In the genomic region with DNA sequence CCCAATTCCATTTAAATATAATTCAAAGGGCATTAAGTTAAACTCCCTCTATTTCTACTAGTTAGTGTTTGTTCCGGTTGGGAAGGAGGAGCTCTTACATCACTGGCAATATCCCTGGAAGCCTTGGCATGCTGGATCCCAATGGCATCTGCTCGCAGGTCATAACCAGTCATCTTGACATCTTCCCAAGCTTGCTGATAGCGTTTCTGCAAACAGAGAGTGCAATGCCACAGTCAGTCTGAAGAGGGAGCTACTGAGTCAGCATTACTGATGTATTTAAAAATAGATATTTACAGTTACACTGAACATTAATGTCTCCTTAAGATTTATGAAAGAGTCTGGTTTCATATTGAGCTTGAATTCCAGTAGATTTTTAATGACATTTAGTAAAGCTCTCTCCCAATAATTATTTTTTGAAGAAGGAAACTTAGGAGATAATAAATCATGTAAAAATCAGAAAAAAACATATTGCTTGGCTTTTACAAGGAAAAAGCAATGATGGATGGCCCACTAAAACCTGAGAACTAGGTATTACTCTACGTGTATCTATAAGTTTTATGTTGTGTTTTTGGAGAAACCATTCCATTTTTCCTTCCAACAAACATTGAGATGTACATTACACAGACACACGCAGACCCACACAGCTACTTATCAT, we compare ENCODE assay signal across 8 cellular contexts.
A peak's percentile ranks its signal among the peaks of the same experiment; 100 is the strongest.
DNase-seq lines count a peak whose midpoint lies in the region; ATAC-seq and TF ChIP-seq lines count a peak whose summit lies in the region.
"Not testable (repeated sequence)": the region's sequence is repeated elsewhere in the genome, so short reads cannot be mapped to it uniquely, and the experiment has no call there.

No MANE protein-coding gene starts in this region.

- not testable (repeated sequence) for H2AFZ ChIP-seq in PC-9

- H3K27ac ChIP-seq in C4-2B, PC-9, heart right ventricle: not testable (repeated sequence)

- H4K20me1 ChIP-seq in PC-9 (ENCODE audit: insufficient read depth): not testable (repeated sequence)

- not testable (repeated sequence) for H3K36me3 Mint-ChIP-seq in brain, natural killer cell

- intact Hi-C loops in PC-9 (cut with micrococcal nuclease; ENCODE audit: unreplicated experiment); heart right ventricle (cut with DNase I); natural killer cell (cut with micrococcal nuclease): not testable (repeated sequence)

- not testable (repeated sequence) for H3K4me3 Mint-ChIP-seq in brain, natural killer cell

- not testable (repeated sequence) for H3K27me3 ChIP-seq in PC-9 (ENCODE audit: insufficient read depth, low read depth); heart right ventricle

- H3K4me2 ChIP-seq in PC-9: not testable (repeated sequence)

- not testable (repeated sequence) for H3K27ac Mint-ChIP-seq in brain, natural killer cell

- H3K79me2 ChIP-seq in PC-9 (ENCODE audit: low read depth): not testable (repeated sequence)

- H3K4me1 ChIP-seq in PC-9 (replicated peaks; ENCODE audit: insufficient read depth); heart right ventricle: not testable (repeated sequence)

- H3K9me2 ChIP-seq in PC-9 (ENCODE audit: insufficient read depth): not testable (repeated sequence)

- H3K9me3 Mint-ChIP-seq in brain, natural killer cell: not testable (repeated sequence)

- H3K4me3 ChIP-seq in PC-9, heart right ventricle: not testable (repeated sequence)

- CTCF ChIA-PET in PC-9 (lab: Charles Lee): not testable (repeated sequence)

- not testable (repeated sequence) for DNase-seq in PC-9; heart right ventricle; natural killer cell; stimulated activated naive CD8-positive, alpha-beta T cell treated with anti-CD3 and anti-CD28 coated beads, Interleukin-15, Interleukin-2, amounts not matched to agents 100 U/mL and 50 U/mL, for 24 hours

- H3K36me3 ChIP-seq in PC-9 (ENCODE audit: low read depth); heart right ventricle: not testable (repeated sequence)

- peak; percentile 82 for ATAC-seq in GM19351 (IDR thresholded peaks at IDR 0.05; ENCODE audit: unreplicated experiment)
- ATAC-seq in HG03066 (IDR thresholded peaks at IDR 0.05; ENCODE audit: low read depth, unreplicated experiment): peak; percentile 48
- peak in 7 of 8 donors; percentile 25 to 74 (median 55) for ATAC-seq in heart right ventricle
- ATAC-seq in natural killer cell: peak; percentile 80 to 89 (median 85)
- peak; percentile 36 for ATAC-seq in stimulated activated naive CD8-positive, alpha-beta T cell treated with anti-CD3 and anti-CD28 coated beads, Interleukin-15, Interleukin-2, amounts not matched to agents 100 U/mL and 50 U/mL, for 24 hours

- TF ChIP-seq CTCF in C4-2B (conservative IDR thresholded peaks at IDR 0.05): peak; percentile 5; the same call in 1 of the 2 replicates
- TF ChIP-seq CTCF in PC-9 (conservative IDR thresholded peaks at IDR 0.05): peak; percentile 49
- TF ChIP-seq CTCF in brain (conservative IDR thresholded peaks at IDR 0.05): peak; percentile 53 to 63
- peak in 6 of 9 donors; percentile 8 to 51 (median 26) for TF ChIP-seq CTCF in heart right ventricle (IDR thresholded peaks at IDR 0.05)
- peak; percentile 58 for TF ChIP-seq CTCF in natural killer cell (IDR thresholded peaks at IDR 0.05)

- not testable (repeated sequence) for H3F3A ChIP-seq in PC-9 (ENCODE audit: insufficient read depth, low read depth)

- 33 to 35% methylated on average over 4 of the region's 5 CpGs for WGBS in heart right ventricle, 2 donors

- H3K9me3 ChIP-seq in PC-9 (ENCODE audit: insufficient read depth, low read depth); heart right ventricle: not testable (repeated sequence)

- H3K4me1 Mint-ChIP-seq in brain, natural killer cell: not testable (repeated sequence)

- not testable (repeated sequence) for H3K27me3 Mint-ChIP-seq in brain; natural killer cell (ENCODE audit: low read depth in 2 of 2)

- POLR2A ChIA-PET in PC-9 (lab: Charles Lee; ENCODE audit: unreplicated experiment): not testable (repeated sequence)

- BruUV-seq in PC-9 (replicated peaks; lab: Mats Ljungman, UMichigan): not testable (repeated sequence)

Comparison
In these comparisons a context has a peak if more than half of its experiments do, and no peak if none do; other contexts are left out.
1. CTCF ChIP-seq: peak in every context shown above with its lines; median percentile 58 in brain; 58 in natural killer cell; 49 in PC-9; 26 in heart right ventricle; 5 in C4-2B.